In the genomic region with DNA sequence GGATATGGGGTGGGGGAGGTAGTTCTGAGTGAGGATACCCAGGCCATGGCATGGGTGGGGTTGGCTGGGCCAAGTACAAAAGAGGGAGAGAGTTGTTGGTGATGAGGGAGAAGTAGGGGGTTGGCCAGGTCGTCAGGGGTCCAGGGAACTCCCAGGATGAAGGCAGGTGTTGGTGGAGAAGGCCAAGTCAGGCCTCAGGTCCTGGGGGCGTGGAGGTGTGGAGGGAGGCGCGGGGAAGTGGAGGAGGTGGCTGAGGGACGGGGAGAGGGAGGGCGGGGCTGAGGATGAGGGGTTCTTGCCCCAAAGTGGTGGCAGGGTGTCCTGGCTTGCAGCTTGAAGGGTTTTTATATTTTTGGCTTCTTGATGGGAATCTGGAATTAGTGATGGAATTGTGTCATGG, we compare ENCODE assay signal across 30 cellular contexts.
"Had no signal": no experiment of that assay in that cellular context is flagged by ENCODE, and none has a peak within 500 bp of the region (broad histone marks: within the 10 kb centered on the region; RNA-seq: fewer than 3 reads in every experiment).

No MANE protein-coding gene starts in this region.

- H3K4me3 ChIP-seq: ascending aorta, breast epithelium, cardiac muscle cell, colonic mucosa, heart left ventricle had no signal

- ATAC-seq: activated CD4-positive, CD25-positive, alpha-beta regulatory T cell treated with anti-CD3 and anti-CD28 coated beads, Interleukin-2, amount 50 U/mL, for 24 hours; activated naive CD4-positive, alpha-beta T cell treated with anti-CD3 and anti-CD28 coated beads, Interleukin-2, amount 50 U/mL, for 72 hours; activated T-cell treated with anti-CD3 and anti-CD28 coated beads, Interleukin-2, amount 50 U/mL, for 72 hours; heart left ventricle; T-helper 17 cell had no signal

- DNase-seq: activated B cell treated with CpG ODN at 0.5 μM for 24 hours; activated CD4-positive, alpha-beta memory T cell treated with anti-CD3 and anti-CD28 coated beads, Interleukin-2, amount 10 ng/mL, durations not matched to agents 7 days and 5 days; activated CD4-positive, alpha-beta T cell treated with anti-CD3 and anti-CD28 coated beads, Interleukin-2, amount 10 ng/mL, durations not matched to agents 24 days and 14 days; activated CD8-positive, alpha-beta memory T cell treated with anti-CD3 and anti-CD28 coated beads, Interleukin-2, amount 50 U/mL, for 48 hours; activated gamma-delta T cell; activated naive CD4-positive, alpha-beta T cell; activated naive CD4-positive, alpha-beta T cell treated with anti-CD3 and anti-CD28 coated beads, Interleukin-2, amount 10 ng/mL, durations not matched to agents 7 days and 5 days; activated naive CD8-positive, alpha-beta T cell treated with anti-CD3 and anti-CD28 coated beads, Interleukin-2, amount 10 ng/mL, durations not matched to agents 7 days and 5 days; activated T-cell treated with anti-CD3 and anti-CD28 coated beads for 4 hours; activated T-cell treated with anti-CD3 and anti-CD28 coated beads, Interleukin-2, amount 50 U/mL, for 24 hours; activated T-cell treated with anti-CD3 and anti-CD28 coated beads, Interleukin-2, amount 50 U/mL, for 72 hours; central memory CD4-positive, alpha-beta T cell; cerebellar nuclear complex; colonic mucosa; effector memory CD4-positive, alpha-beta T cell; foreskin fibroblast; glutamatergic neuron; T-helper 1 cell; T-helper 17 cell; T1000; WERI-Rb-1 had no signal

- H3K27ac Mint-ChIP-seq: activated B cell treated with CpG ODN at 0.5 μM for 24 hours; activated CD4-positive, alpha-beta memory T cell treated with anti-CD3 and anti-CD28 coated beads, Interleukin-2, amount 10 ng/mL, durations not matched to agents 7 days and 5 days; activated CD4-positive, alpha-beta T cell treated with anti-CD3 and anti-CD28 coated beads, Interleukin-2, amount 10 ng/mL, durations not matched to agents 24 days and 14 days; activated naive CD4-positive, alpha-beta T cell treated with anti-CD3 and anti-CD28 coated beads, Interleukin-2, amount 50 U/mL, for 72 hours; activated naive CD8-positive, alpha-beta T cell treated with anti-CD3 and anti-CD28 coated beads, Interleukin-2, amount 10 ng/mL, durations not matched to agents 7 days and 5 days; activated T-cell treated with anti-CD3 and anti-CD28 coated beads, Interleukin-2, amount 50 U/mL, for 24 hours; activated T-cell treated with anti-CD3 and anti-CD28 coated beads, Interleukin-2, amount 50 U/mL, for 72 hours; T-helper 17 cell; T-helper 2 cell treated with Interferon-gamma antibody and Interleukin-4, amounts not matched to agents 5 μg/mL and 100 μg/mL, for 36 hours had no signal

- H3K4me1 Mint-ChIP-seq: activated B cell treated with CpG ODN at 0.5 μM for 24 hours; activated CD4-positive, alpha-beta memory T cell treated with anti-CD3 and anti-CD28 coated beads, Interleukin-2, amount 10 ng/mL, durations not matched to agents 7 days and 5 days; activated CD4-positive, alpha-beta T cell treated with anti-CD3 and anti-CD28 coated beads, Interleukin-2, amount 10 ng/mL, durations not matched to agents 24 days and 14 days; activated naive CD4-positive, alpha-beta T cell treated with anti-CD3 and anti-CD28 coated beads, Interleukin-2, amount 10 ng/mL, durations not matched to agents 7 days and 5 days; activated naive CD8-positive, alpha-beta T cell treated with anti-CD3 and anti-CD28 coated beads, Interleukin-2, amount 10 ng/mL, durations not matched to agents 7 days and 5 days; T-helper 17 cell had no signal

- H3K9me3 Mint-ChIP-seq: activated B cell treated with CpG ODN at 0.5 μM for 24 hours; activated CD4-positive, alpha-beta memory T cell treated with anti-CD3 and anti-CD28 coated beads, Interleukin-2, amount 10 ng/mL, durations not matched to agents 7 days and 5 days; activated CD4-positive, alpha-beta T cell treated with anti-CD3 and anti-CD28 coated beads, Interleukin-2, amount 10 ng/mL, durations not matched to agents 24 days and 14 days; activated naive CD4-positive, alpha-beta T cell treated with anti-CD3 and anti-CD28 coated beads, Interleukin-2, amount 10 ng/mL, durations not matched to agents 7 days and 5 days; activated naive CD4-positive, alpha-beta T cell treated with anti-CD3 and anti-CD28 coated beads, Interleukin-2, amount 50 U/mL, for 72 hours; activated naive CD8-positive, alpha-beta T cell treated with anti-CD3 and anti-CD28 coated beads, Interleukin-2, amount 10 ng/mL, durations not matched to agents 7 days and 5 days; activated T-cell treated with anti-CD3 and anti-CD28 coated beads, Interleukin-2, amount 50 U/mL, for 24 hours; activated T-cell treated with anti-CD3 and anti-CD28 coated beads, Interleukin-2, amount 50 U/mL, for 72 hours; brain; T-helper 2 cell treated with Interferon-gamma antibody and Interleukin-4, amounts not matched to agents 5 μg/mL and 100 μg/mL, for 36 hours had no signal

- H3K9me3 ChIP-seq: ascending aorta, breast epithelium, colonic mucosa, heart left ventricle had no signal

- H3K4me3 Mint-ChIP-seq: activated B cell treated with CpG ODN at 0.5 μM for 24 hours; activated CD4-positive, alpha-beta memory T cell treated with anti-CD3 and anti-CD28 coated beads, Interleukin-2, amount 10 ng/mL, durations not matched to agents 7 days and 5 days; activated CD4-positive, alpha-beta T cell treated with anti-CD3 and anti-CD28 coated beads, Interleukin-2, amount 10 ng/mL, durations not matched to agents 24 days and 14 days; activated naive CD4-positive, alpha-beta T cell treated with anti-CD3 and anti-CD28 coated beads, Interleukin-2, amount 10 ng/mL, durations not matched to agents 7 days and 5 days; activated naive CD8-positive, alpha-beta T cell treated with anti-CD3 and anti-CD28 coated beads, Interleukin-2, amount 10 ng/mL, durations not matched to agents 7 days and 5 days; activated T-cell treated with anti-CD3 and anti-CD28 coated beads, Interleukin-2, amount 50 U/mL, for 24 hours; activated T-cell treated with anti-CD3 and anti-CD28 coated beads, Interleukin-2, amount 50 U/mL, for 72 hours; brain; T-helper 17 cell; T-helper 2 cell treated with Interferon-gamma antibody and Interleukin-4, amounts not matched to agents 5 μg/mL and 100 μg/mL, for 36 hours had no signal

- H3K27ac ChIP-seq: ascending aorta, cardiac muscle cell, colonic mucosa, epithelial cell of prostate had no signal

- H3K36me3 Mint-ChIP-seq: activated naive CD4-positive, alpha-beta T cell treated with anti-CD3 and anti-CD28 coated beads, Interleukin-2, amount 10 ng/mL, durations not matched to agents 7 days and 5 days; activated naive CD4-positive, alpha-beta T cell treated with anti-CD3 and anti-CD28 coated beads, Interleukin-2, amount 50 U/mL, for 72 hours; activated naive CD8-positive, alpha-beta T cell treated with anti-CD3 and anti-CD28 coated beads, Interleukin-2, amount 10 ng/mL, durations not matched to agents 7 days and 5 days; brain had no signal

- H3K27me3 ChIP-seq: ascending aorta, breast epithelium, cardiac muscle cell, colonic mucosa, heart left ventricle had no signal

- H3K36me3 ChIP-seq: ascending aorta, breast epithelium, cardiac muscle cell, colonic mucosa, heart left ventricle, WERI-Rb-1 had no signal

- H3K27me3 Mint-ChIP-seq: activated CD4-positive, alpha-beta memory T cell treated with anti-CD3 and anti-CD28 coated beads, Interleukin-2, amount 10 ng/mL, durations not matched to agents 7 days and 5 days; activated CD4-positive, alpha-beta T cell treated with anti-CD3 and anti-CD28 coated beads, Interleukin-2, amount 10 ng/mL, durations not matched to agents 24 days and 14 days had no signal
